Comparison of ENCODE assay signal across 1 cellular context in genomic region chr15:49452595-49452994, GRCh38.
TF ChIP-seq lines count a peak whose summit lies in the region.

No MANE protein-coding gene starts in this region.

TF ChIP-seq in IMR-90, 13 proteins besides CTCF, POLR2A, EP300 and RAD21:
- no peak for TF ChIP-seq BHLHE40 (IDR thresholded peaks at IDR 0.05; ENCODE audit: low read depth, low read length)
- no peak for TF ChIP-seq MAZ (IDR thresholded peaks at IDR 0.05; ENCODE audit: borderline replicate concordance, low read depth, low read length)
- TF ChIP-seq FOS (IDR thresholded peaks at IDR 0.05; ENCODE audit: low read depth, low read length), result no peak
- TF ChIP-seq MAFK (IDR thresholded peaks at IDR 0.05; ENCODE audit: low read depth, low read length), result no peak
- no peak for TF ChIP-seq MXI1 (IDR thresholded peaks at IDR 0.05; ENCODE audit: borderline replicate concordance, low read depth, low read length)
- no peak for TF ChIP-seq USF2 (IDR thresholded peaks at IDR 0.05; ENCODE audit: low read depth, low read length)
- no peak for TF ChIP-seq RFX5 (IDR thresholded peaks at IDR 0.05; ENCODE audit: low read depth, low read length)
